1 cellular context compared by ENCODE assay signal in the genomic region with DNA sequence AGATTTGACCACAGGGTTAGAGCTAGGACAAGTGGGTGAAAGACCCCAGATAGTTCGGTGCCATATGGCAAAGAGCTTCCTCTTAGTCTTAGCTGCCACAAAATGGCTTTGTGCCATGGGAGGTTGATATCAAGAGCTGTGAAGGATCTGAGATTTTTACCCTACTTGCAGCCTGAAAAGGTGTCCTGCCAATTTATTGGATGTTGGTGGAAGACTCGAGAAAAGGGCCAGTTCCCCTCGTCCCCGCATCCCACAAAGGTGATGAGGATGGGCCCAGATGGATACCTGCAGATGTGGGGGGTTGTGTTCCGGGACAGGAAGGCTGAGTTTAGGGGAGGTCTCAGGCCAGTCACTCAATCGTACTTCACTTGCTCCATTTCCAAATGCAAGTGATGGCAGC.
TF ChIP-seq lines count a peak whose summit lies in the region.

No MANE protein-coding gene starts in this region.

TF ChIP-seq in K562, 482 proteins besides CTCF, POLR2A, EP300 and RAD21 (continues in another document):
- no peak for TF ChIP-seq NEUROD1 (IDR thresholded peaks at IDR 0.05; ENCODE audit: borderline replicate concordance, low read depth, low read length, partially characterized antibody)
- no peak for TF ChIP-seq MYNN (IDR thresholded peaks at IDR 0.05)
- no peak; the same call in 1 of the 2 replicates for TF ChIP-seq MYNN (CRISPR knock-in tag; IDR thresholded peaks at IDR 0.05)
- no peak for TF ChIP-seq SRSF1 (IDR thresholded peaks at IDR 0.05; ENCODE audit: low read depth, low read length)
- no peak for TF ChIP-seq XRCC4 (IDR thresholded peaks at IDR 0.05; ENCODE audit: extremely low read depth, insufficient read depth, insufficient read length)
- TF ChIP-seq GATA2 (CRISPR knock-in tag; IDR thresholded peaks at IDR 0.05) = no peak
- no peak for TF ChIP-seq SMAD3 (CRISPR knock-in tag; conservative IDR thresholded peaks at IDR 0.05)
- no peak for TF ChIP-seq ZNF511 (CRISPR knock-in tag; IDR thresholded peaks at IDR 0.05)
- TF ChIP-seq, protein P1, sequence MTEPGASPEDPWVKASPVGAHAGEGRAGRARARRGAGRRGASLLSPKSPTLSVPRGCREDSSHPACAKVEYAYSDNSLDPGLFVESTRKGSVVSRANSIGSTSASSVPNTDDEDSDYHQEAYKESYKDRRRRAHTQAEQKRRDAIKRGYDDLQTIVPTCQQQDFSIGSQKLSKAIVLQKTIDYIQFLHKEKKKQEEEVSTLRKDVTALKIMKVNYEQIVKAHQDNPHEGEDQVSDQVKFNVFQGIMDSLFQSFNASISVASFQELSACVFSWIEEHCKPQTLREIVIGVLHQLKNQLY (CRISPR knock-in tag; conservative IDR thresholded peaks at IDR 0.05) = no peak
- TF ChIP-seq STAT5A (IDR thresholded peaks at IDR 0.05; ENCODE audit: borderline replicate concordance, low read length) = no peak
- no peak for TF ChIP-seq SREBF1 (IDR thresholded peaks at IDR 0.05; ENCODE audit: borderline replicate concordance, low read depth, low read length)
- TF ChIP-seq ZNF668 (CRISPR knock-in tag; IDR thresholded peaks at IDR 0.05) = no peak
- TF ChIP-seq, protein P2, sequence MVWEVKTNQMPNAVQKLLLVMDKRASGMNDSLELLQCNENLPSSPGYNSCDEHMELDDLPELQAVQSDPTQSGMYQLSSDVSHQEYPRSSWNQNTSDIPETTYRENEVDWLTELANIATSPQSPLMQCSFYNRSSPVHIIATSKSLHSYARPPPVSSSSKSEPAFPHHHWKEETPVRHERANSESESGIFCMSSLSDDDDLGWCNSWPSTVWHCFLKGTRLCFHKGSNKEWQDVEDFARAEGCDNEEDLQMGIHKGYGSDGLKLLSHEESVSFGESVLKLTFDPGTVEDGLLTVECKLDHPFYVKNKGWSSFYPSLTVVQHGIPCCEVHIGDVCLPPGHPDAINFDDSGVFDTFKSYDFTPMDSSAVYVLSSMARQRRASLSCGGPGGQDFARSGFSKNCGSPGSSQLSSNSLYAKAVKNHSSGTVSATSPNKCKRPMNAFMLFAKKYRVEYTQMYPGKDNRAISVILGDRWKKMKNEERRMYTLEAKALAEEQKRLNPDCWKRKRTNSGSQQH (CRISPR knock-in tag; IDR thresholded peaks at IDR 0.05) = no peak
- TF ChIP-seq, protein P3, sequence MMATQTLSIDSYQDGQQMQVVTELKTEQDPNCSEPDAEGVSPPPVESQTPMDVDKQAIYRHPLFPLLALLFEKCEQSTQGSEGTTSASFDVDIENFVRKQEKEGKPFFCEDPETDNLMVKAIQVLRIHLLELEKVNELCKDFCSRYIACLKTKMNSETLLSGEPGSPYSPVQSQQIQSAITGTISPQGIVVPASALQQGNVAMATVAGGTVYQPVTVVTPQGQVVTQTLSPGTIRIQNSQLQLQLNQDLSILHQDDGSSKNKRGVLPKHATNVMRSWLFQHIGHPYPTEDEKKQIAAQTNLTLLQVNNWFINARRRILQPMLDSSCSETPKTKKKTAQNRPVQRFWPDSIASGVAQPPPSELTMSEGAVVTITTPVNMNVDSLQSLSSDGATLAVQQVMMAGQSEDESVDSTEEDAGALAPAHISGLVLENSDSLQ (IDR thresholded peaks at IDR 0.05) = no peak
- TF ChIP-seq, protein P4, sequence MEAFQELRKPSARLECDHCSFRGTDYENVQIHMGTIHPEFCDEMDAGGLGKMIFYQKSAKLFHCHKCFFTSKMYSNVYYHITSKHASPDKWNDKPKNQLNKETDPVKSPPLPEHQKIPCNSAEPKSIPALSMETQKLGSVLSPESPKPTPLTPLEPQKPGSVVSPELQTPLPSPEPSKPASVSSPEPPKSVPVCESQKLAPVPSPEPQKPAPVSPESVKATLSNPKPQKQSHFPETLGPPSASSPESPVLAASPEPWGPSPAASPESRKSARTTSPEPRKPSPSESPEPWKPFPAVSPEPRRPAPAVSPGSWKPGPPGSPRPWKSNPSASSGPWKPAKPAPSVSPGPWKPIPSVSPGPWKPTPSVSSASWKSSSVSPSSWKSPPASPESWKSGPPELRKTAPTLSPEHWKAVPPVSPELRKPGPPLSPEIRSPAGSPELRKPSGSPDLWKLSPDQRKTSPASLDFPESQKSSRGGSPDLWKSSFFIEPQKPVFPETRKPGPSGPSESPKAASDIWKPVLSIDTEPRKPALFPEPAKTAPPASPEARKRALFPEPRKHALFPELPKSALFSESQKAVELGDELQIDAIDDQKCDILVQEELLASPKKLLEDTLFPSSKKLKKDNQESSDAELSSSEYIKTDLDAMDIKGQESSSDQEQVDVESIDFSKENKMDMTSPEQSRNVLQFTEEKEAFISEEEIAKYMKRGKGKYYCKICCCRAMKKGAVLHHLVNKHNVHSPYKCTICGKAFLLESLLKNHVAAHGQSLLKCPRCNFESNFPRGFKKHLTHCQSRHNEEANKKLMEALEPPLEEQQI (IDR thresholded peaks at IDR 0.05) = no peak
- no peak for TF ChIP-seq KDM2B (CRISPR knock-in tag; IDR thresholded peaks at IDR 0.05)
- TF ChIP-seq NFIX (CRISPR knock-in tag; IDR thresholded peaks at IDR 0.05; ENCODE audit: low read depth) = no peak
- TF ChIP-seq, protein P5, sequence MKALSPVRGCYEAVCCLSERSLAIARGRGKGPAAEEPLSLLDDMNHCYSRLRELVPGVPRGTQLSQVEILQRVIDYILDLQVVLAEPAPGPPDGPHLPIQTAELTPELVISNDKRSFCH (CRISPR knock-in tag; IDR thresholded peaks at IDR 0.05) = no peak
- TF ChIP-seq, protein P5 (tag; IDR thresholded peaks at IDR 0.05) = peak; percentile 18; the same call in 1 of the 2 replicates
- TF ChIP-seq SPI1 (IDR thresholded peaks at IDR 0.05; ENCODE audit: borderline replicate concordance, low read depth, low read length) = 0 out of 2 replicates have a peak, but pooled peaks have one; percentile 1
- TF ChIP-seq ZNF184 (CRISPR knock-in tag; IDR thresholded peaks at IDR 0.05) = peak; percentile 7; the same call in 1 of the 2 replicates
- TF ChIP-seq, protein P6, sequence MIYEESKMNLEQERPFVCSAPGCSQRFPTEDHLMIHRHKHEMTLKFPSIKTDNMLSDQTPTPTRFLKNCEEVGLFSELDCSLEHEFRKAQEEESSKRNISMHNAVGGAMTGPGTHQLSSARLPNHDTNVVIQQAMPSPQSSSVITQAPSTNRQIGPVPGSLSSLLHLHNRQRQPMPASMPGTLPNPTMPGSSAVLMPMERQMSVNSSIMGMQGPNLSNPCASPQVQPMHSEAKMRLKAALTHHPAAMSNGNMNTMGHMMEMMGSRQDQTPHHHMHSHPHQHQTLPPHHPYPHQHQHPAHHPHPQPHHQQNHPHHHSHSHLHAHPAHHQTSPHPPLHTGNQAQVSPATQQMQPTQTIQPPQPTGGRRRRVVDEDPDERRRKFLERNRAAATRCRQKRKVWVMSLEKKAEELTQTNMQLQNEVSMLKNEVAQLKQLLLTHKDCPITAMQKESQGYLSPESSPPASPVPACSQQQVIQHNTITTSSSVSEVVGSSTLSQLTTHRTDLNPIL (CRISPR knock-in tag; IDR thresholded peaks at IDR 0.05) = no peak
- TF ChIP-seq BCOR (IDR thresholded peaks at IDR 0.05) = no peak
- TF ChIP-seq WHSC1 (IDR thresholded peaks at IDR 0.05; ENCODE audit: low read length) = peak; percentile 13
- no peak for TF ChIP-seq RFX5 (IDR thresholded peaks at IDR 0.05; ENCODE audit: low read depth, low read length)
- TF ChIP-seq SNAPC5 (CRISPR knock-in tag; IDR thresholded peaks at IDR 0.05) = no peak
- TF ChIP-seq ZNF217 (CRISPR knock-in tag; IDR thresholded peaks at IDR 0.05) = no peak
- TF ChIP-seq ADNP (tag; IDR thresholded peaks at IDR 0.05) = no peak
- no peak for TF ChIP-seq SRSF3 (IDR thresholded peaks at IDR 0.05; ENCODE audit: insufficient read depth, low read length)
- TF ChIP-seq SMARCB1 (IDR thresholded peaks at IDR 0.05; ENCODE audit: insufficient read length, low read depth) = no peak
- 0 out of 2 replicates have a peak, but pooled peaks have one; percentile 43 for TF ChIP-seq CEBPZ (IDR thresholded peaks at IDR 0.05; ENCODE audit: borderline replicate concordance, low read depth, low read length)
- no peak for TF ChIP-seq KDM5B (IDR thresholded peaks at IDR 0.05; ENCODE audit: insufficient replicate concordance, low read depth, low read length)
- TF ChIP-seq CREB3L1 (IDR thresholded peaks at IDR 0.05; ENCODE audit: borderline replicate concordance, low read depth) = no peak
- no peak for TF ChIP-seq DIDO1 (tag; IDR thresholded peaks at IDR 0.05; ENCODE audit: low read depth)
- no peak for TF ChIP-seq MCM5 (IDR thresholded peaks at IDR 0.05; ENCODE audit: low read depth)
- no peak for TF ChIP-seq NFE2L1 (tag; IDR thresholded peaks at IDR 0.05; ENCODE audit: borderline replicate concordance, low read depth)
- no peak for TF ChIP-seq ZNF146 (CRISPR knock-in tag; IDR thresholded peaks at IDR 0.05; ENCODE audit: unreplicated experiment)
- TF ChIP-seq THRAP3 (IDR thresholded peaks at IDR 0.05; ENCODE audit: borderline replicate concordance) = no peak
- TF ChIP-seq ZNF79 (CRISPR knock-in tag; IDR thresholded peaks at IDR 0.05; ENCODE audit: low read depth) = no peak
- no peak for TF ChIP-seq L3MBTL2 (IDR thresholded peaks at IDR 0.05)
- no peak for TF ChIP-seq ZNF699 (CRISPR knock-in tag; IDR thresholded peaks at IDR 0.05; ENCODE audit: insufficient replicate concordance)
- TF ChIP-seq MECOM (CRISPR knock-in tag; IDR thresholded peaks at IDR 0.05) = no peak
- TF ChIP-seq TAL1 (IDR thresholded peaks at IDR 0.05) = no peak
- peak; percentile 27 for TF ChIP-seq RBM22 (IDR thresholded peaks at IDR 0.05; ENCODE audit: low read depth, low read length, poor library complexity, severe bottlenecking)
- TF ChIP-seq ZNF707 (CRISPR knock-in tag; conservative IDR thresholded peaks at IDR 0.05) = no peak
- TF ChIP-seq, protein P7, sequence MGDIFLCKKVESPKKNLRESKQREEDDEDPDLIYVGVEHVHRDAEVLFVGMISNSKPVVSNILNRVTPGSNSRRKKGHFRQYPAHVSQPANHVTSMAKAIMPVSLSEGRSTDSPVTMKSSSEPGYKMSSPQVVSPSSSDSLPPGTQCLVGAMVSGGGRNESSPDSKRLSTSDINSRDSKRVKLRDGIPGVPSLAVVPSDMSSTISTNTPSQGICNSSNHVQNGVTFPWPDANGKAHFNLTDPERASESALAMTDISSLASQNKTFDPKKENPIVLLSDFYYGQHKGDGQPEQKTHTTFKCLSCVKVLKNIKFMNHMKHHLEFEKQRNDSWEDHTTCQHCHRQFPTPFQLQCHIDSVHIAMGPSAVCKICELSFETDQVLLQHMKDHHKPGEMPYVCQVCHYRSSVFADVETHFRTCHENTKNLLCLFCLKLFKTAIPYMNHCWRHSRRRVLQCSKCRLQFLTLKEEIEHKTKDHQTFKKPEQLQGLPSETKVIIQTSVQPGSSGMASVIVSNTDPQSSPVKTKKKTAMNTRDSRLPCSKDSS (IDR thresholded peaks at IDR 0.05; ENCODE audit: low read depth, partially characterized antibody) = no peak
- no peak for TF ChIP-seq MCM2 (IDR thresholded peaks at IDR 0.05; ENCODE audit: low read depth)
- TF ChIP-seq, protein P8, sequence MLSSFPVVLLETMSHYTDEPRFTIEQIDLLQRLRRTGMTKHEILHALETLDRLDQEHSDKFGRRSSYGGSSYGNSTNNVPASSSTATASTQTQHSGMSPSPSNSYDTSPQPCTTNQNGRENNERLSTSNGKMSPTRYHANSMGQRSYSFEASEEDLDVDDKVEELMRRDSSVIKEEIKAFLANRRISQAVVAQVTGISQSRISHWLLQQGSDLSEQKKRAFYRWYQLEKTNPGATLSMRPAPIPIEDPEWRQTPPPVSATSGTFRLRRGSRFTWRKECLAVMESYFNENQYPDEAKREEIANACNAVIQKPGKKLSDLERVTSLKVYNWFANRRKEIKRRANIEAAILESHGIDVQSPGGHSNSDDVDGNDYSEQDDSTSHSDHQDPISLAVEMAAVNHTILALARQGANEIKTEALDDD (IDR thresholded peaks at IDR 0.05) = no peak
